Comparison of ENCODE assay signal across 8 cellular contexts in genomic region chr12:50088577-50089335, GRCh38. TPM values are rescaled to one million over a fixed set of nuclear protein-coding genes. Genes with fewer than 3 reads are reported as not detected.
DNase-seq lines count a peak whose midpoint lies in the region; ATAC-seq, FAIRE-seq and TF ChIP-seq lines count a peak whose summit lies in the region.

No MANE protein-coding gene starts in this region.

- peak overlapping the region in 1 of 2 donors; percentile 23 for H3K27ac Mint-ChIP-seq in activated naive CD4-positive, alpha-beta T cell treated with anti-CD3 and anti-CD28 coated beads, Interleukin-2, amount 50 U/mL, for 72 hours

- no peaks in the 10 kb centered on the region for H3K9me3 Mint-ChIP-seq in activated naive CD4-positive, alpha-beta T cell treated with anti-CD3 and anti-CD28 coated beads, Interleukin-2, amount 50 U/mL, for 72 hours

- no peak for FAIRE-seq in RCC 7860 (lab: Jason Lieb, UNC)

- peak; percentile 37 to 56 for ATAC-seq in activated naive CD4-positive, alpha-beta T cell treated with anti-CD3 and anti-CD28 coated beads, Interleukin-2, amount 50 U/mL, for 72 hours
- ATAC-seq in HG02798 (IDR thresholded peaks at IDR 0.05; ENCODE audit: poor library complexity, unreplicated experiment): no peak

- no peaks in the 10 kb centered on the region for H3K36me3 Mint-ChIP-seq in activated naive CD4-positive, alpha-beta T cell treated with anti-CD3 and anti-CD28 coated beads, Interleukin-2, amount 50 U/mL, for 72 hours

- DNase-seq in EH (ENCODE audit: low read depth): peak; percentile 66
- DNase-seq in RCC 7860 (ENCODE audit: low spot score): peak; percentile 42
- DNase-seq in activated naive CD4-positive, alpha-beta T cell treated with anti-CD3 and anti-CD28 coated beads, Interleukin-2, amount 50 U/mL, for 72 hours (ENCODE audit: low spot score in 2 of 2): peak in 1 of 2 donors; percentile 62
- DNase-seq in left ventricle myocardium inferior: no peak
- peak; percentile 72 for DNase-seq in stimulated activated CD4-positive, alpha-beta T cell treated with anti-CD3 and anti-CD28 coated beads, Interleukin-15, amount 100 ng/mL, for 24 hours
- no peak for DNase-seq in occipital lobe (lab: John Stamatoyannopoulos, UW)

- no peaks in the 10 kb centered on the region for H3K9me3 ChIP-seq in left ventricle myocardium inferior (replicated peaks)

- no peaks in the 10 kb centered on the region for H3K27me3 ChIP-seq in left ventricle myocardium inferior (ENCODE audit: low read depth)

- TF ChIP-seq CTCF in left ventricle myocardium inferior (IDR thresholded peaks at IDR 0.05; ENCODE audit: borderline replicate concordance): peak; percentile 89

- peak; percentile 74 for TF ChIP-seq RAD21 in Ishikawa (IDR thresholded peaks at IDR 0.05; ENCODE audit: low read depth)

- intact Hi-C loops in left ventricle myocardium inferior (cut with micrococcal nuclease): no loop called here

- no peak for TF ChIP-seq EP300 in Ishikawa (IDR thresholded peaks at IDR 0.05; ENCODE audit: borderline replicate concordance)

- H3K4me1 ChIP-seq in left ventricle myocardium inferior: peaks cover 36% of the 10 kb centered on the region

- H3K27ac ChIP-seq in left ventricle myocardium inferior (replicated peaks): no peak overlapping the region

- H3K4me3 ChIP-seq in left ventricle myocardium inferior: no peak overlapping the region

- H3K36me3 ChIP-seq in left ventricle myocardium inferior: peaks cover 71% of the 10 kb centered on the region

TF ChIP-seq in Ishikawa, 13 proteins besides CTCF, POLR2A, EP300 and RAD21:
- TF ChIP-seq, protein P1, sequence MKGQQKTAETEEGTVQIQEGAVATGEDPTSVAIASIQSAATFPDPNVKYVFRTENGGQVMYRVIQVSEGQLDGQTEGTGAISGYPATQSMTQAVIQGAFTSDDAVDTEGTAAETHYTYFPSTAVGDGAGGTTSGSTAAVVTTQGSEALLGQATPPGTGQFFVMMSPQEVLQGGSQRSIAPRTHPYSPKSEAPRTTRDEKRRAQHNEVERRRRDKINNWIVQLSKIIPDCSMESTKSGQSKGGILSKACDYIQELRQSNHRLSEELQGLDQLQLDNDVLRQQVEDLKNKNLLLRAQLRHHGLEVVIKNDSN (IDR thresholded peaks at IDR 0.05): no peak
- TF ChIP-seq TEAD4 (IDR thresholded peaks at IDR 0.05) (no peak), FOXM1 (IDR thresholded peaks at IDR 0.05; ENCODE audit: borderline replicate concordance, low read depth) (no peak), YY1 (IDR thresholded peaks at IDR 0.05; ENCODE audit: low read depth) (no peak), ZBTB7A (IDR thresholded peaks at IDR 0.05; ENCODE audit: low read depth) (no peak), TCF12 (IDR thresholded peaks at IDR 0.05; ENCODE audit: low read depth) (no peak), CEBPB (IDR thresholded peaks at IDR 0.05) (no peak), TAF1 (IDR thresholded peaks at IDR 0.05; ENCODE audit: low read depth) (no peak), CREB1 (IDR thresholded peaks at IDR 0.05; ENCODE audit: low read depth) (no peak), EGR1 (IDR thresholded peaks at IDR 0.05) (no peak), REST (IDR thresholded peaks at IDR 0.05; ENCODE audit: low read depth) (no peak), NFIC (IDR thresholded peaks at IDR 0.05) (no peak)
- TF ChIP-seq, protein P2, sequence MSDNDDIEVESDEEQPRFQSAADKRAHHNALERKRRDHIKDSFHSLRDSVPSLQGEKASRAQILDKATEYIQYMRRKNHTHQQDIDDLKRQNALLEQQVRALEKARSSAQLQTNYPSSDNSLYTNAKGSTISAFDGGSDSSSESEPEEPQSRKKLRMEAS (IDR thresholded peaks at IDR 0.05): no peak

RNA-seq across cellular contexts. Expression of gene SMARCD1, which starts 3.6 kb away (rescaled TPM):
- 10 to 100 TPM; 33.8 to 51.2 TPM for total RNA-seq in activated naive CD4-positive, alpha-beta T cell treated with anti-CD3 and anti-CD28 coated beads, Interleukin-2, amount 50 U/mL, for 72 hours
- total RNA-seq in left ventricle myocardium inferior (15.4 TPM), occipital lobe (49.3 TPM)

RNA-seq across cellular contexts. Expression of gene GPD1, which starts 15.1 kb away (rescaled TPM):
- under 1 TPM; 0.35 to 0.46 TPM for total RNA-seq in activated naive CD4-positive, alpha-beta T cell treated with anti-CD3 and anti-CD28 coated beads, Interleukin-2, amount 50 U/mL, for 72 hours
- total RNA-seq in left ventricle myocardium inferior: 9.0 TPM
- total RNA-seq in occipital lobe: 14.2 TPM

RNA-seq across cellular contexts. Expression of gene COX14, which starts 23.3 kb away (rescaled TPM):
- total RNA-seq in activated naive CD4-positive, alpha-beta T cell treated with anti-CD3 and anti-CD28 coated beads, Interleukin-2, amount 50 U/mL, for 72 hours: 10 to 100 TPM; 46.0 to 48.5 TPM
- total RNA-seq in left ventricle myocardium inferior (195 TPM), occipital lobe (11.1 TPM)

RNA-seq across cellular contexts. Expression of gene ASIC1, which starts 31.4 kb away (rescaled TPM):
- total RNA-seq in activated naive CD4-positive, alpha-beta T cell treated with anti-CD3 and anti-CD28 coated beads, Interleukin-2, amount 50 U/mL, for 72 hours: 10 to 100 TPM in 1 of 2 donors, 1 to 10 TPM in 1; 2.8 to 11.7 TPM
- total RNA-seq in left ventricle myocardium inferior (0.96 TPM), occipital lobe (16.2 TPM)

Comparison
In these comparisons a context has a peak if more than half of its experiments do, and no peak if none do; other contexts are left out.
1. DNase-seq: peak in EH (single experiment), RCC 7860 (single experiment) and stimulated activated CD4-positive, alpha-beta T cell treated with anti-CD3 and anti-CD28 coated beads, Interleukin-15, amount 100 ng/mL, for 24 hours (single experiment); none in left ventricle myocardium inferior (single experiment) and occipital lobe (single experiment).